In genomic region chr15:22952826-22953579, GRCh38 we compare ENCODE assay signal across 15 cellular contexts. TPM values are rescaled to one million over a fixed set of nuclear protein-coding genes. Genes with fewer than 3 reads are reported as not detected.
A peak's percentile ranks its signal among the peaks of the same experiment; 100 is the strongest.
DNase-seq lines count a peak whose midpoint lies in the region; ATAC-seq, FAIRE-seq and TF ChIP-seq lines count a peak whose summit lies in the region.
"Had no signal": no experiment of that assay in that cellular context is flagged by ENCODE, and none has a peak within 500 bp of the region (broad histone marks: within the 10 kb centered on the region; RNA-seq: fewer than 3 reads in every experiment).

No MANE protein-coding gene starts in this region.

- FAIRE-seq in astrocyte (lab: Jason Lieb, UNC), result no peak

- H3K4me1 ChIP-seq in astrocyte (ENCODE audit: insufficient read depth, low read length) (peaks cover 10% of the 10 kb centered on the region), thoracic aorta (ENCODE audit: control insufficient read depth in 1 of 2, low read depth in 2 of 2) (peaks cover 67 to 99% of the 10 kb centered on the region in 2 donors)
- H3K4me1 ChIP-seq: SJSA1 had no signal

- H3K4me1 Mint-ChIP-seq in astrocyte (ENCODE audit: low read depth, unreplicated experiment), result peaks cover 33% of the 10 kb centered on the region

- H2AFZ ChIP-seq in astrocyte (ENCODE audit: low read depth, low read length), result no peak overlapping the region

- no peaks in the 10 kb centered on the region for H3K27me3 ChIP-seq in astrocyte (ENCODE audit: insufficient read depth, low read length)
- H3K27me3 ChIP-seq in thoracic aorta (replicated peaks; ENCODE audit: insufficient read depth), result no peaks in the 10 kb centered on the region
- H3K27me3 ChIP-seq: body of pancreas, ovary, SJSA1 had no signal

- H3K9me3 ChIP-seq in astrocyte (ENCODE audit: insufficient read depth, low read depth, low read length), result no peaks in the 10 kb centered on the region
- H3K9me3 ChIP-seq in thoracic aorta, result no peaks in the 10 kb centered on the region
- H3K9me3 ChIP-seq: body of pancreas, ovary, SJSA1 had no signal

- TF ChIP-seq CTCF in astrocyte (IDR thresholded peaks at IDR 0.05; ENCODE audit: insufficient read depth, low read depth, low read length) (no peak), thoracic aorta (IDR thresholded peaks at IDR 0.05) (no peak)

- peak overlapping the region; percentile 22 for H3K4me2 ChIP-seq in astrocyte (ENCODE audit: low read length)

- H3K79me2 ChIP-seq in astrocyte (ENCODE audit: insufficient read depth, low read length), result peaks cover 93% of the 10 kb centered on the region

- H3K36me3 ChIP-seq in astrocyte (ENCODE audit: insufficient read depth, low read length) (no peaks in the 10 kb centered on the region), thoracic aorta (no peaks in the 10 kb centered on the region)
- H3K36me3 ChIP-seq: ovary, SJSA1 had no signal

- H3K4me3 ChIP-seq in astrocyte (ENCODE audit: insufficient read depth, low read depth, low read length) (no peak overlapping the region), thoracic aorta (peak overlapping the region; percentile 25)
- H3K4me3 ChIP-seq: body of pancreas, ovary, SJSA1 had no signal

- ATAC-seq in thoracic aorta (ENCODE audit: insufficient number of reproducible peaks, low FRiP score, low read depth) (no peak), GM19035 (IDR thresholded peaks at IDR 0.05; ENCODE audit: unreplicated experiment) (no peak)
- ATAC-seq: body of pancreas; stimulated activated naive CD8-positive, alpha-beta T cell treated with anti-CD3 and anti-CD28 coated beads, Interleukin-15, Interleukin-2, amounts not matched to agents 100 U/mL and 50 U/mL, for 24 hours had no signal

- no peaks in the 10 kb centered on the region for H3K9me3 Mint-ChIP-seq in astrocyte (ENCODE audit: unreplicated experiment)
- H3K9me3 Mint-ChIP-seq: activated T-cell treated with anti-CD3 and anti-CD28 coated beads, Interleukin-2, amount 50 U/mL, for 24 hours had no signal

- H4K20me1 ChIP-seq in astrocyte (ENCODE audit: insufficient read depth, low read length), result peaks cover 82% of the 10 kb centered on the region

- peaks cover 5% of the 10 kb centered on the region for H3K36me3 Mint-ChIP-seq in astrocyte (ENCODE audit: low read depth, unreplicated experiment)

- DNase-seq in NCI-H2081 (lab: John Stamatoyannopoulos, UW) (peak; percentile 28 to 46), NCI-H2081 treated with DMSO at 0.1 percent for 48 hours (lab: John Stamatoyannopoulos, UW) (no peak), astrocyte (ENCODE audit: low read depth) (no peak), inferior parietal cortex (ENCODE audit: extremely low spot score) (peak; percentile 33), thoracic aorta (ENCODE audit: low spot score) (no peak), NCI-H524 treated with DMSO at 0.1 percent for 48 hours (lab: John Stamatoyannopoulos, UW) (no peak), OCI-M2 (lab: John Stamatoyannopoulos, UW; ENCODE audit: unreplicated experiment) (no peak)
- DNase-seq: 8988T; activated T-cell treated with anti-CD3 and anti-CD28 coated beads, Interleukin-2, amount 50 U/mL, for 24 hours; body of pancreas; stimulated activated CD4-positive, alpha-beta T cell treated with anti-CD3 and anti-CD28 coated beads, Interleukin-2, amount 100 ng/mL, for 48 hours; stimulated activated naive CD8-positive, alpha-beta T cell treated with anti-CD3 and anti-CD28 coated beads, Interleukin-15, Interleukin-2, amounts not matched to agents 100 U/mL and 50 U/mL, for 24 hours had no signal

- H3K27ac ChIP-seq in astrocyte (ENCODE audit: low read depth, low read length) (no peak overlapping the region), thoracic aorta (peak overlapping the region; percentile 74 to 91)
- H3K27ac ChIP-seq: body of pancreas, ovary, SJSA1 had no signal

- no peak overlapping the region for H3K27ac Mint-ChIP-seq in astrocyte (ENCODE audit: unreplicated experiment)
- H3K27ac Mint-ChIP-seq: activated T-cell treated with anti-CD3 and anti-CD28 coated beads, Interleukin-2, amount 50 U/mL, for 24 hours had no signal

- H3K4me3 Mint-ChIP-seq in astrocyte (ENCODE audit: unreplicated experiment), result no peak overlapping the region
- H3K4me3 Mint-ChIP-seq: activated T-cell treated with anti-CD3 and anti-CD28 coated beads, Interleukin-2, amount 50 U/mL, for 24 hours had no signal

- H3K9ac ChIP-seq in astrocyte (ENCODE audit: low read length), result peak overlapping the region; percentile 23

- no peaks in the 10 kb centered on the region for H3K27me3 Mint-ChIP-seq in astrocyte (ENCODE audit: low read depth, unreplicated experiment)

RNA-seq across cellular contexts. Expression of gene CYFIP1, which starts 27.2 kb away (rescaled TPM):
- 116 and 117 TPM in 2 replicates for total RNA-seq in astrocyte
- total RNA-seq in thoracic aorta, result 100 to 1,000 TPM; 112 to 150 TPM

Comparison
In these comparisons a context has a peak if more than half of its experiments do, and no peak if none do; other contexts are left out.
1. DNase-seq: peak in NCI-H2081 (2 of 2) and inferior parietal cortex (single experiment); none in NCI-H2081 treated with DMSO at 0.1 percent for 48 hours (single experiment), astrocyte (single experiment), thoracic aorta (single experiment), NCI-H524 treated with DMSO at 0.1 percent for 48 hours (single experiment) and OCI-M2 (single experiment).